ENCODE assay signal across 3 cellular contexts in genomic region chr7:45306752-45307305, GRCh38.
"Had no signal": no experiment of that assay in that cellular context is flagged by ENCODE, and none has a peak within 500 bp of the region (broad histone marks: within the 10 kb centered on the region; RNA-seq: fewer than 3 reads in every experiment).

No MANE protein-coding gene starts in this region.

- H3K4me3 ChIP-seq: GM23338 had no signal

- H3K4me2 ChIP-seq: GM23338 had no signal

- ATAC-seq: GM23338 had no signal

- DNase-seq: H9, HCEC 1CT had no signal
